ENCODE assay signal across 1 cellular context in the genomic region with DNA sequence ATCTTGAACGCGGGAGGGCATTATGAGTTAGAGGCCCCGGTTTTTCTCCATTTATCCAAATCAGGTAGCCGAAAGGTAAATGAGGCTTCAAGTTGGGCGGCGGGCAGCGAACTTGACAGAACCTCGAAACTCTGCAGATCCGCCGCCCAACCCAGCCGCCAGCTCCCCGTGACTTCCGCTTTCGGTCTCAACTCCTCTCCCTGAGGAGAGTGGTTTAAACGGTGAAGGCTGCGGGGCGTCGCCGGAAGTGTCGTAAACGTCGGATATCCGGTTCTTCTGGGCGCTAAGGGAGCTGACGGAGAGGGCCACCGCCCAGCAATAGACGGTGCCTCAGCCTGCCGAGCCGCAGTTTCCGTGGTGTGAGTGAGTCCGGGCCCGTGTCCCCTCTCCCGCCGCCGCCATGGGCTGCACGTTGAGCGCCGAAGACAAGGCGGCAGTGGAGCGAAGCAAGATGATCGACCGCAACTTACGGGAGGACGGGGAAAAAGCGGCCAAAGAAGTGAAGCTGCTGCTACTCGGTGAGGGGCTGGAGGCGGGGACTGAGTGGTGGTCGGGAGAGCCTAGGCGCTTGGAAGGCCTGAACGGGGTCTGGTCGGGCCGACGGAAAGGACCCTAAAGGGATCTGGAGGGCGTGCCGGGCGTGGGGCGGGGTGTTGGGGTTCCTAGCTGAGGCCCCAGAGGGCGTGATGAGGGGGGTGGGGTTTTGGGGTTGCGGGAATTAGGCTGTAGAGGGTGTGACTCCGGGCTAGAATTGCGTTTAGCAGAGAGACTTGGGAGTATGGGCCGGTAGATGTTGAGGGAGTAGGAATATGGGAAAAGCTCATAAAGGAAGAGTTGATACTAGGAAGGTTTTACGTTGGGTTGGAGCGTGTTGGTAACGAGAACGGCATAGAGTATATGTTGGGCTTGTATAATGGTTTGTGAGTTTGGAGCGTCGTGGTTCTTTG.
TF ChIP-seq lines count a peak whose summit lies in the region.

A gene (plus strand): TSS at position 295 of the 947 bp plus-strand sequence. CDS start 106 bp downstream, at position 401.

TF ChIP-seq in H1, 55 proteins besides CTCF, POLR2A, EP300 and RAD21 (continued from another document):
- no peak for TF ChIP-seq SUZ12 (IDR thresholded peaks at IDR 0.05; ENCODE audit: low read length)
